ENCODE assay signal across 16 cellular contexts in genomic region chr20:50427740-50428462, GRCh38.
DNase-seq lines count a peak whose midpoint lies in the region; ATAC-seq, FAIRE-seq and TF ChIP-seq lines count a peak whose summit lies in the region.
"Had no signal": no experiment of that assay in that cellular context is flagged by ENCODE, and none has a peak within 500 bp of the region (broad histone marks: within the 10 kb centered on the region; RNA-seq: fewer than 3 reads in every experiment).

No MANE protein-coding gene starts in this region.

- no peak for TF ChIP-seq POLR2A in thyroid gland (IDR thresholded peaks at IDR 0.05)

- DNase-seq in NCI-H2171 treated with DMSO at 0.1 percent for 48 hours (lab: John Stamatoyannopoulos, UW) (peak; percentile 17), NCI-H2171 (lab: John Stamatoyannopoulos, UW) (no peak), cardiac fibroblast (ENCODE audit: low read depth in 2 of 2) (peak; percentile 43 to 72), kidney (peak; percentile 65), thyroid gland (peak; percentile 29), MM.1S (no peak)
- no peak for DNase-seq in activated T-cell treated with anti-CD3 and anti-CD28 coated beads, Interleukin-2, amount 50 U/mL, for 4 hours
- DNase-seq: 8988T; activated CD4-positive, alpha-beta T cell treated with anti-CD3 and anti-CD28 coated beads, Interleukin-2, amount 10 ng/mL, durations not matched to agents 24 days and 14 days; activated effector memory CD4-positive, alpha-beta T cell treated with anti-CD3 and anti-CD28 coated beads, Interleukin-2, amount 50 U/mL, for 16 hours; DMS153; NCI-H774; stimulated activated CD4-positive, alpha-beta T cell treated with anti-CD3 and anti-CD28 coated beads, Interleukin-4, amount 100 ng/mL, for 4 hours; substantia nigra had no signal

- H3K9ac ChIP-seq in kidney (ENCODE audit: low read length in 2 of 2) (no peak overlapping the region), MM.1S (ENCODE audit: low read length) (no peak overlapping the region)

- no peaks in the 10 kb centered on the region for H3K9me2 ChIP-seq in MM.1S (replicated peaks; ENCODE audit: insufficient read depth, low read length)

- H3K9me3 Mint-ChIP-seq in activated T-cell treated with anti-CD3 and anti-CD28 coated beads, Interleukin-2, amount 50 U/mL, for 4 hours: no peaks in the 10 kb centered on the region
- H3K9me3 Mint-ChIP-seq: activated CD4-positive, alpha-beta T cell treated with anti-CD3 and anti-CD28 coated beads, Interleukin-2, amount 10 ng/mL, durations not matched to agents 24 days and 14 days had no signal

- peaks cover 20% of the 10 kb centered on the region for H3K27me3 Mint-ChIP-seq in activated T-cell treated with anti-CD3 and anti-CD28 coated beads, Interleukin-2, amount 50 U/mL, for 4 hours (ENCODE audit: low read depth)

- no peaks in the 10 kb centered on the region for H3K36me3 ChIP-seq in kidney (ENCODE audit: control insufficient read depth in 1 of 2, insufficient read depth in 2 of 2, low read length in 2 of 2)
- no peaks in the 10 kb centered on the region for H3K36me3 ChIP-seq in thyroid gland
- H3K36me3 ChIP-seq in MM.1S (replicated peaks; ENCODE audit: insufficient read depth, low read length): no peaks in the 10 kb centered on the region

- H3K4me3 ChIP-seq in cardiac fibroblast (replicated peaks in 1 of 2; ENCODE audit: low read depth in 2 of 2, low read length in 2 of 2) (no peak overlapping the region), kidney (ENCODE audit: low read length in 2 of 2) (no peak overlapping the region), thyroid gland (replicated peaks in 1 of 3) (no peak overlapping the region), MM.1S (ENCODE audit: low read length) (no peak overlapping the region)

- H3K36me3 Mint-ChIP-seq in activated T-cell treated with anti-CD3 and anti-CD28 coated beads, Interleukin-2, amount 50 U/mL, for 4 hours (ENCODE audit: insufficient read depth): no peaks in the 10 kb centered on the region

- H4K20me1 ChIP-seq in MM.1S (ENCODE audit: insufficient read depth, low read length): no peaks in the 10 kb centered on the region

- no peak overlapping the region for H2AFZ ChIP-seq in MM.1S (ENCODE audit: low read length)

- no peak overlapping the region for H3K4me2 ChIP-seq in MM.1S (ENCODE audit: low read depth, low read length)

- H3K27me3 ChIP-seq in thyroid gland: no peaks in the 10 kb centered on the region
- H3K27me3 ChIP-seq in MM.1S (replicated peaks; ENCODE audit: insufficient read depth, low read length): peaks cover 54% of the 10 kb centered on the region

- ATAC-seq in activated T-cell treated with anti-CD3 and anti-CD28 coated beads, Interleukin-2, amount 50 U/mL, for 4 hours: no peak
- ATAC-seq in GM18502 (IDR thresholded peaks at IDR 0.05; ENCODE audit: poor library complexity, unreplicated experiment): no peak

- H3K9me3 ChIP-seq in kidney (ENCODE audit: control insufficient read depth in 1 of 2, low read length in 2 of 2) (no peaks in the 10 kb centered on the region), thyroid gland (no peaks in the 10 kb centered on the region), MM.1S (replicated peaks; ENCODE audit: insufficient read depth, low read length) (no peaks in the 10 kb centered on the region)

- intact Hi-C loops in kidney (cut with DNase I): no loop called here
- intact Hi-C loops in thyroid gland (cut with DNase I): no loop called here

- H3K27ac ChIP-seq in kidney (ENCODE audit: low read depth in 2 of 2, low read length in 2 of 2): peak overlapping the region in 1 of 2 donors; percentile 6
- H3K27ac ChIP-seq in thyroid gland: peak overlapping the region in 1 of 3 donors; percentile 11
- no peak overlapping the region for H3K27ac ChIP-seq in MM.1S (ENCODE audit: low read length)

- H3F3A ChIP-seq in MM.1S (ENCODE audit: insufficient read depth, low read length): no peaks in the 10 kb centered on the region

- 62 to 66% methylated on average over 9 of the region's 9 CpGs for WGBS in thyroid gland, 2 donors

- H3K4me1 ChIP-seq in kidney (ENCODE audit: control insufficient read depth in 1 of 2, insufficient read depth in 1 of 2, low read depth in 1 of 2, low read length in 2 of 2): peaks cover 0 to 6% of the 10 kb centered on the region in 2 donors
- peaks cover 9 to 40% of the 10 kb centered on the region in 2 donors for H3K4me1 ChIP-seq in thyroid gland
- H3K4me1 ChIP-seq in MM.1S (ENCODE audit: low read length): no peaks in the 10 kb centered on the region

- FAIRE-seq in kidney (lab: Jason Lieb, UNC): no peak
- FAIRE-seq: GM12891 had no signal

- H3K4me1 Mint-ChIP-seq in activated T-cell treated with anti-CD3 and anti-CD28 coated beads, Interleukin-2, amount 50 U/mL, for 4 hours (ENCODE audit: low read depth): no peaks in the 10 kb centered on the region
- H3K4me1 Mint-ChIP-seq: activated CD4-positive, alpha-beta T cell treated with anti-CD3 and anti-CD28 coated beads, Interleukin-2, amount 10 ng/mL, durations not matched to agents 24 days and 14 days had no signal

- no peak for TF ChIP-seq CTCF in cardiac fibroblast (IDR thresholded peaks at IDR 0.05; ENCODE audit: low read depth, low read length)
- no peak for TF ChIP-seq CTCF in kidney (IDR thresholded peaks at IDR 0.05; ENCODE audit: borderline replicate concordance, extremely low read depth, insufficient read depth)
- TF ChIP-seq CTCF in thyroid gland (IDR thresholded peaks at IDR 0.05): no peak
- TF ChIP-seq CTCF in MM.1S (IDR thresholded peaks at IDR 0.05; ENCODE audit: low read length): no peak

- no peaks in the 10 kb centered on the region for H3K79me2 ChIP-seq in MM.1S (ENCODE audit: low read length)

- H3K4me3 Mint-ChIP-seq in activated T-cell treated with anti-CD3 and anti-CD28 coated beads, Interleukin-2, amount 50 U/mL, for 4 hours: no peak overlapping the region
- H3K4me3 Mint-ChIP-seq: activated CD4-positive, alpha-beta T cell treated with anti-CD3 and anti-CD28 coated beads, Interleukin-2, amount 10 ng/mL, durations not matched to agents 24 days and 14 days had no signal

Comparison
In these comparisons a context has a peak if more than half of its experiments do, and no peak if none do; other contexts are left out.
1. DNase-seq: peak in NCI-H2171 treated with DMSO at 0.1 percent for 48 hours (single experiment), cardiac fibroblast (2 of 2), kidney (single experiment) and thyroid gland (2 of 2); none in NCI-H2171 (single experiment), activated T-cell treated with anti-CD3 and anti-CD28 coated beads, Interleukin-2, amount 50 U/mL, for 4 hours (single experiment) and MM.1S (single experiment).